Comparison of ENCODE assay signal across 33 cellular contexts in genomic region chr13:36359301-36359950, GRCh38.
"Had no signal": no experiment of that assay in that cellular context is flagged by ENCODE, and none has a peak within 500 bp of the region (broad histone marks: within the 10 kb centered on the region; RNA-seq: fewer than 3 reads in every experiment).

No MANE protein-coding gene starts in this region.

- H3K27me3 ChIP-seq: ascending aorta, cardiac muscle cell, Peyer's patch had no signal

- H3K9me3 ChIP-seq: ascending aorta, Peyer's patch had no signal

- H3K4me1 ChIP-seq: Peyer's patch had no signal

- ATAC-seq: activated T-cell treated with anti-CD3 and anti-CD28 coated beads, Interleukin-2, amount 50 U/mL, for 72 hours; activated T-helper 17 cell treated with anti-CD3 and anti-CD28 coated beads, Interleukin-2, amount 50 U/mL, for 72 hours; PC-3; Right ventricle myocardium inferior had no signal

- DNase-seq: activated B cell treated with CpG ODN at 0.5 μM for 24 hours; activated CD4-positive, alpha-beta memory T cell treated with anti-CD3 and anti-CD28 coated beads for 36 hours; activated CD4-positive, alpha-beta T cell treated with anti-CD3 and anti-CD28 coated beads for 4 hours; activated CD4-positive, alpha-beta T cell treated with anti-CD3 and anti-CD28 coated beads, Interleukin-2, amount 50 U/mL, for 1 hour; activated CD4-positive, CD25-positive, alpha-beta regulatory T cell treated with anti-CD3 and anti-CD28 coated beads, Interleukin-2, amount 50 U/mL, for 72 hours; activated effector memory CD4-positive, alpha-beta T cell treated with anti-CD3 and anti-CD28 coated beads, Interleukin-2, amount 50 U/mL, for 16 hours; activated naive CD4-positive, alpha-beta T cell; activated naive CD4-positive, alpha-beta T cell treated with anti-CD3 and anti-CD28 coated beads, Interleukin-2, amount 50 U/mL, for 16 hours; activated naive CD8-positive, alpha-beta T cell treated with anti-CD3 and anti-CD28 coated beads for 36 hours; activated T-cell treated with anti-CD3 and anti-CD28 coated beads, Interleukin-2, amount 50 U/mL, for 1 hour; activated T-cell treated with anti-CD3 and anti-CD28 coated beads, Interleukin-2, amount 50 U/mL, for 72 hours; amygdala; NCI-H1048; NCI-H1105 treated with DMSO at 0.1 percent for 48 hours; NCI-H1436; NCI-H1694; NCI-H1930; NCI-H345; NCI-H524 treated with DMSO at 0.1 percent for 48 hours; PC-3; Peyer's patch; SIG-M5; SW 1271; T-helper 1 cell; T-helper 2 cell; T-helper 9 cell had no signal

- H3K27ac Mint-ChIP-seq: activated B cell treated with CpG ODN at 0.5 μM for 24 hours; activated CD4-positive, alpha-beta memory T cell treated with anti-CD3 and anti-CD28 coated beads for 36 hours; activated naive CD8-positive, alpha-beta T cell treated with anti-CD3 and anti-CD28 coated beads for 36 hours; activated T-cell treated with anti-CD3 and anti-CD28 coated beads, Interleukin-2, amount 50 U/mL, for 72 hours; activated T-helper 17 cell treated with anti-CD3 and anti-CD28 coated beads, Interleukin-2, amount 50 U/mL, for 72 hours had no signal

- H3K4me1 Mint-ChIP-seq: activated B cell treated with CpG ODN at 0.5 μM for 24 hours; activated T-helper 17 cell treated with anti-CD3 and anti-CD28 coated beads, Interleukin-2, amount 50 U/mL, for 72 hours had no signal

- H3K36me3 Mint-ChIP-seq: activated CD4-positive, alpha-beta memory T cell treated with anti-CD3 and anti-CD28 coated beads for 36 hours; activated naive CD8-positive, alpha-beta T cell treated with anti-CD3 and anti-CD28 coated beads for 36 hours had no signal

- H3K9ac ChIP-seq: KMS-11 had no signal

- H3K4me3 Mint-ChIP-seq: activated B cell treated with CpG ODN at 0.5 μM for 24 hours; activated CD4-positive, alpha-beta memory T cell treated with anti-CD3 and anti-CD28 coated beads for 36 hours; activated naive CD8-positive, alpha-beta T cell treated with anti-CD3 and anti-CD28 coated beads for 36 hours; activated T-cell treated with anti-CD3 and anti-CD28 coated beads, Interleukin-2, amount 50 U/mL, for 72 hours; activated T-helper 17 cell treated with anti-CD3 and anti-CD28 coated beads, Interleukin-2, amount 50 U/mL, for 72 hours had no signal

- H3K9me3 Mint-ChIP-seq: activated B cell treated with CpG ODN at 0.5 μM for 24 hours; activated CD4-positive, alpha-beta memory T cell treated with anti-CD3 and anti-CD28 coated beads for 36 hours; activated naive CD8-positive, alpha-beta T cell treated with anti-CD3 and anti-CD28 coated beads for 36 hours; activated T-cell treated with anti-CD3 and anti-CD28 coated beads, Interleukin-2, amount 50 U/mL, for 72 hours; activated T-helper 17 cell treated with anti-CD3 and anti-CD28 coated beads, Interleukin-2, amount 50 U/mL, for 72 hours had no signal

- H3K36me3 ChIP-seq: ascending aorta, cardiac muscle cell, Peyer's patch had no signal

- H3K4me3 ChIP-seq: ascending aorta, cardiac muscle cell, Peyer's patch had no signal

- H3K27ac ChIP-seq: ascending aorta, cardiac muscle cell, KMS-11, Peyer's patch, RWPE1, VCaP had no signal

- H3K4me2 ChIP-seq: KMS-11 had no signal
